2 cellular contexts compared by ENCODE assay signal in genomic region chrX:46216406-46216805, GRCh38.
TF ChIP-seq lines count a peak whose summit lies in the region.

No MANE protein-coding gene starts in this region.

TF ChIP-seq in SK-N-SH, 30 proteins besides CTCF, POLR2A, EP300 and RAD21 (continued from another document):
- no peak for TF ChIP-seq REST (IDR thresholded peaks at IDR 0.05; ENCODE audit: low read depth, low read length)
- TF ChIP-seq MEF2A (IDR thresholded peaks at IDR 0.05; ENCODE audit: borderline replicate concordance, low read depth), result no peak
- TF ChIP-seq NFIC (IDR thresholded peaks at IDR 0.05; ENCODE audit: borderline replicate concordance), result no peak
- TF ChIP-seq EZH2phosphoT487 (IDR thresholded peaks at IDR 0.05; ENCODE audit: borderline replicate concordance, low read depth), result no peak
- no peak for TF ChIP-seq USF2 (IDR thresholded peaks at IDR 0.05; ENCODE audit: borderline replicate concordance, low read depth, low read length)
- no peak for TF ChIP-seq TEAD4 (IDR thresholded peaks at IDR 0.05; ENCODE audit: borderline replicate concordance, insufficient read depth)
- TF ChIP-seq NRF1 (IDR thresholded peaks at IDR 0.05; ENCODE audit: low read depth, low read length), result no peak

TF ChIP-seq in SK-N-SH treated with all-trans-retinoic acid at 6 μM for 48 hours, 23 proteins besides CTCF, POLR2A, EP300 and RAD21 (continued from another document):
- no peak for TF ChIP-seq ZFP30 (CRISPR knock-in tag; IDR thresholded peaks at IDR 0.05)
- TF ChIP-seq ZFP3 (CRISPR knock-in tag; IDR thresholded peaks at IDR 0.05), result no peak
- no peak for TF ChIP-seq SNAI2 (CRISPR knock-in tag; IDR thresholded peaks at IDR 0.05)
- TF ChIP-seq ESRRG (CRISPR knock-in tag; IDR thresholded peaks at IDR 0.05), result no peak
- no peak for TF ChIP-seq CREB5 (CRISPR knock-in tag; IDR thresholded peaks at IDR 0.05; ENCODE audit: low read depth)
